1 cellular context compared by ENCODE assay signal in the genomic region with DNA sequence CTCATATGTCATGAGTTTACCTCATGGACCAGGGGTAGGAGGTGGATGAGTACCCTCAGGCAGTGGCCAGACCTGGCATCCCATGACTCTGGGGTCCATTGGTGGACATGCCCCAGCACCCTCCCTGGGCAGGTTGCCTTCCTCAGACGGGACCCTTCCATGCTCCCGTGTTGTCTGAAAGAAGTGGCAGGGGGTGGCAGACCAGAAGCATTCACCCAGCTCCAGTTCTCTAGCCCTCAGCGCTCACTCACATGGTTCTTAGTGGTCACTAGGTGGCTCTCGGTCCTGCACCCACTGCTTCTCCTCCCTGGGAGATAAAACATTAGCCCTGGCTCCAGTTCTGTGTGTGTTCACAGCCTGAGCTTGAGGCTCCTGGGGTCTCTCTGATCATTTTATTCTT.
TF ChIP-seq lines count a peak whose summit lies in the region.

No MANE protein-coding gene starts in this region.

TF ChIP-seq in IMR-90, 13 proteins besides CTCF, POLR2A, EP300 and RAD21:
- TF ChIP-seq SMC3 (IDR thresholded peaks at IDR 0.05; ENCODE audit: low read depth, low read length) (0 out of 2 replicates have a peak, but pooled peaks have one; percentile 20), BHLHE40 (IDR thresholded peaks at IDR 0.05; ENCODE audit: low read depth, low read length) (no peak)
